ENCODE assay signal across 32 cellular contexts in genomic region chr16:27164280-27164837, GRCh38.
"Had no signal": no experiment of that assay in that cellular context is flagged by ENCODE, and none has a peak within 500 bp of the region (broad histone marks: within the 10 kb centered on the region; RNA-seq: fewer than 3 reads in every experiment).

No MANE protein-coding gene starts in this region.

- H3K27ac ChIP-seq: coronary artery, foreskin keratinocyte, lower lobe of right lung, thoracic aorta, VCaP had no signal

- H3K27ac Mint-ChIP-seq: activated naive CD4-positive, alpha-beta T cell treated with anti-CD3 and anti-CD28 coated beads for 36 hours; activated naive CD8-positive, alpha-beta T cell treated with anti-CD3 and anti-CD28 coated beads, Interleukin-2, amount 10 ng/mL, durations not matched to agents 7 days and 5 days; activated T-helper 1 cell treated with anti-CD3 and anti-CD28 coated beads, Interleukin-12 subunit alpha, Interleukin-12 subunit beta, Interleukin-2, Interleukin-4 antibody, amounts not matched to agents 30 ng/mL and 10 ng/mL and 1 ng/mL, durations not matched to agents 14 hours and 24 hours and 36 hours; natural killer cell; T-helper 2 cell treated with Interferon-gamma antibody and Interleukin-4, amounts not matched to agents 5 μg/mL and 100 μg/mL, for 36 hours had no signal

- DNase-seq: activated CD4-positive, alpha-beta T cell treated with anti-CD3 and anti-CD28 coated beads for 48 hours; activated CD4-positive, alpha-beta T cell treated with anti-CD3 and anti-CD28 coated beads, Interleukin-2, amount 50 U/mL, for 48 hours; activated CD8-positive, alpha-beta memory T cell treated with anti-CD3 and anti-CD28 coated beads for 24 hours; activated CD8-positive, alpha-beta memory T cell treated with anti-CD3 and anti-CD28 coated beads, Interleukin-2, amount 50 U/mL, for 4 hours; activated effector memory CD4-positive, alpha-beta T cell treated with anti-CD3 and anti-CD28 coated beads, Interleukin-2, amount 50 U/mL, for 16 hours; activated naive CD4-positive, alpha-beta T cell treated with anti-CD3 and anti-CD28 coated beads for 36 hours; activated naive CD8-positive, alpha-beta T cell treated with anti-CD3 and anti-CD28 coated beads, Interleukin-2, amount 10 ng/mL, durations not matched to agents 7 days and 5 days; activated T-cell treated with anti-CD3 and anti-CD28 coated beads, Interleukin-2, amount 50 U/mL, for 1 hour; amygdala; effector memory CD8-positive, alpha-beta T cell; erythroblast; foreskin keratinocyte; heart left ventricle; hypothalamus; immature natural killer cell; kidney; lower lobe of right lung; mesendoderm; natural killer cell; stimulated activated CD4-positive, alpha-beta T cell treated with anti-CD3 and anti-CD28 coated beads, Interleukin-12 subunit alpha, Interleukin-12 subunit beta, amount 100 ng/mL, for 4 hours; stimulated activated CD4-positive, alpha-beta T cell treated with anti-CD3 and anti-CD28 coated beads, Interleukin-4, amount 100 ng/mL, for 1 hour; stimulated activated naive CD8-positive, alpha-beta T cell treated with anti-CD3 and anti-CD28 coated beads, Interleukin-15, Interleukin-2, amounts not matched to agents 100 U/mL and 50 U/mL, for 24 hours; T-helper 1 cell; trophoblast cell had no signal

- H3K36me3 ChIP-seq: heart left ventricle, lower lobe of right lung, thoracic aorta had no signal

- H3K4me1 ChIP-seq: foreskin keratinocyte, heart left ventricle, lower lobe of right lung had no signal

- ATAC-seq: activated CD4-positive, CD25-positive, alpha-beta regulatory T cell treated with anti-CD3 and anti-CD28 coated beads, Interleukin-2, amount 50 U/mL, for 24 hours; effector memory CD8-positive, alpha-beta T cell; foreskin keratinocyte; lower lobe of right lung; natural killer cell; sciatic nerve; stimulated activated naive CD8-positive, alpha-beta T cell treated with anti-CD3 and anti-CD28 coated beads, Interleukin-15, Interleukin-2, amounts not matched to agents 100 U/mL and 50 U/mL, for 24 hours had no signal

- H3K9me3 Mint-ChIP-seq: effector memory CD8-positive, alpha-beta T cell had no signal

- H3K27me3 ChIP-seq: foreskin keratinocyte, heart left ventricle had no signal

- H3K4me3 ChIP-seq: coronary artery, heart left ventricle, lower lobe of right lung, skin epidermis, thoracic aorta had no signal

- H3K36me3 Mint-ChIP-seq: natural killer cell had no signal
